In the genomic region with DNA sequence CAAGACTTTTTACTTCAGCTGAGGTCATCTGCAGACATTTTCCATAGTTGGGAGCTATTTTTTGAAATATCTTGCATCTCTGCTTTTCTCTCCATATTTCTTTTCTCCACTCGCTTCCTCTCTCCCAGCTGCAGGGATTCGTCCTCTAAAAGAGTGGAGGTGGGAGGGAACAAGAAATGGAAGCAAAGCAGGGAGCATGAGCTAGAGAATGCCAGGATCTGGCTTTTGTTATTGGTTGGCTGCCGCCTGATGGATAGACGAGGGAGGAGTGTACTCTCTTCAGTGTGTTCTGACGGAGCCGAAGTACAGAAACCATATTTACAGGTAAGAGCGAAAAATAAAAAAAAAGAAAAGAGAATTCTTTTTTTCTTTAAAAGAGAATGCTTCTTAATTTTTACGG, we compare ENCODE assay signal across 8 cellular contexts. TPM values are rescaled to one million over a fixed set of nuclear protein-coding genes. Genes with fewer than 3 reads are reported as not detected.
DNase-seq lines count a peak whose midpoint lies in the region; ATAC-seq, FAIRE-seq and TF ChIP-seq lines count a peak whose summit lies in the region.

Gene CSRNP3 (plus strand): TSS at position 282 of the 400 bp plus-strand sequence. CDS start 125,368 bp downstream, outside the sequence.

- no peak within 1 kb of the TSS for H3K4me3 Mint-ChIP-seq in activated naive CD8-positive, alpha-beta T cell treated with anti-CD3 and anti-CD28 coated beads, Interleukin-2, amount 50 U/mL, for 24 hours

- no peaks in the 10 kb centered on the region for H3K27me3 Mint-ChIP-seq in activated naive CD8-positive, alpha-beta T cell treated with anti-CD3 and anti-CD28 coated beads, Interleukin-2, amount 50 U/mL, for 24 hours

- H3K9ac ChIP-seq in colonic mucosa (ENCODE audit: low read depth in 2 of 2, low read length in 2 of 2) = no peak within 1 kb of the TSS
- peak within 1 kb of the TSS in 1 of 2 donors; percentile 47 for H3K9ac ChIP-seq in kidney (ENCODE audit: low read length in 2 of 2)

- intact Hi-C loops in colonic mucosa (cut with DNase I) = no loop called here
- intact Hi-C loops in kidney (cut with DNase I) = no loop called here

- DNase-seq in ELF-1 (ENCODE audit: low read depth, low spot score) = peak; percentile 83
- peak; percentile 90 for DNase-seq in NCI-H446 treated with DMSO at 0.1 percent for 48 hours (lab: John Stamatoyannopoulos, UW)
- DNase-seq in colonic mucosa = peak; percentile 83
- DNase-seq in kidney = no peak
- peak; percentile 83 for DNase-seq in stromal cell of bone marrow (ENCODE audit: low read depth)
- no peak for DNase-seq in activated naive CD8-positive, alpha-beta T cell treated with anti-CD3 and anti-CD28 coated beads, Interleukin-2, amount 50 U/mL, for 24 hours
- no peak for DNase-seq in NOMO-1 treated with DMSO at 0.1 percent for 48 hours (lab: John Stamatoyannopoulos, UW; ENCODE audit: unreplicated experiment)

- no peak for TF ChIP-seq CTCF in colonic mucosa (IDR thresholded peaks at IDR 0.05)
- TF ChIP-seq CTCF in kidney (IDR thresholded peaks at IDR 0.05; ENCODE audit: borderline replicate concordance, extremely low read depth, insufficient read depth) = no peak

- no peak for ATAC-seq in activated naive CD8-positive, alpha-beta T cell treated with anti-CD3 and anti-CD28 coated beads, Interleukin-2, amount 50 U/mL, for 24 hours
- ATAC-seq in HG02571 (IDR thresholded peaks at IDR 0.05; ENCODE audit: unreplicated experiment) = no peak

- H3K4me3 ChIP-seq in colonic mucosa (peak within 1 kb of the TSS; percentile 40), kidney (ENCODE audit: low read length in 2 of 2) (peak within 1 kb of the TSS; percentile 75 to 84)

- no peaks in the 10 kb centered on the region for H3K36me3 Mint-ChIP-seq in activated naive CD8-positive, alpha-beta T cell treated with anti-CD3 and anti-CD28 coated beads, Interleukin-2, amount 50 U/mL, for 24 hours (ENCODE audit: low read depth)

- H3K27ac ChIP-seq in colonic mucosa (no peak within 1 kb of the TSS), kidney (ENCODE audit: low read depth in 2 of 2, low read length in 2 of 2) (no peak within 1 kb of the TSS)

- H3K27ac Mint-ChIP-seq in activated naive CD8-positive, alpha-beta T cell treated with anti-CD3 and anti-CD28 coated beads, Interleukin-2, amount 50 U/mL, for 24 hours = no peak within 1 kb of the TSS

- no peaks in the 10 kb centered on the region for H3K36me3 ChIP-seq in colonic mucosa
- no peaks in the 10 kb centered on the region for H3K36me3 ChIP-seq in kidney (ENCODE audit: control insufficient read depth in 1 of 2, insufficient read depth in 2 of 2, low read length in 2 of 2)

- no peaks in the 10 kb centered on the region for H3K27me3 ChIP-seq in colonic mucosa

- H3K4me1 Mint-ChIP-seq in activated naive CD8-positive, alpha-beta T cell treated with anti-CD3 and anti-CD28 coated beads, Interleukin-2, amount 50 U/mL, for 24 hours = no peaks in the 10 kb centered on the region

- no peaks in the 10 kb centered on the region for H3K9me3 ChIP-seq in colonic mucosa
- H3K9me3 ChIP-seq in kidney (ENCODE audit: control insufficient read depth in 1 of 2, low read length in 2 of 2) = no peaks in the 10 kb centered on the region

- H3K9me3 Mint-ChIP-seq in activated naive CD8-positive, alpha-beta T cell treated with anti-CD3 and anti-CD28 coated beads, Interleukin-2, amount 50 U/mL, for 24 hours = no peaks in the 10 kb centered on the region

- peak; percentile 97 for FAIRE-seq in kidney (lab: Jason Lieb, UNC)

- H3K4me1 ChIP-seq in colonic mucosa (no peaks in the 10 kb centered on the region), kidney (ENCODE audit: control insufficient read depth in 1 of 2, insufficient read depth in 1 of 2, low read depth in 1 of 2, low read length in 2 of 2) (peaks cover 0 to 6% of the 10 kb centered on the region in 2 donors)

RNA-seq across cellular contexts. Expression of gene CSRNP3, which starts in this region (rescaled TPM):
- 1 to 10 TPM; 1.5 to 2.0 TPM for total RNA-seq in colonic mucosa
- 6.4 TPM for total RNA-seq in kidney
- 3.3 TPM for polyA plus RNA-seq in kidney (ENCODE audit: insufficient read depth, low read depth, low replicate concordance)

Comparison
In these comparisons a context has a peak if more than half of its experiments do, and no peak if none do; other contexts are left out.
1. DNase-seq: peak in ELF-1 (single experiment), NCI-H446 treated with DMSO at 0.1 percent for 48 hours (single experiment), colonic mucosa (single experiment) and stromal cell of bone marrow (single experiment); none in kidney (single experiment), activated naive CD8-positive, alpha-beta T cell treated with anti-CD3 and anti-CD28 coated beads, Interleukin-2, amount 50 U/mL, for 24 hours (single experiment) and NOMO-1 treated with DMSO at 0.1 percent for 48 hours (single experiment).